24 cellular contexts compared by ENCODE assay signal in the genomic region with DNA sequence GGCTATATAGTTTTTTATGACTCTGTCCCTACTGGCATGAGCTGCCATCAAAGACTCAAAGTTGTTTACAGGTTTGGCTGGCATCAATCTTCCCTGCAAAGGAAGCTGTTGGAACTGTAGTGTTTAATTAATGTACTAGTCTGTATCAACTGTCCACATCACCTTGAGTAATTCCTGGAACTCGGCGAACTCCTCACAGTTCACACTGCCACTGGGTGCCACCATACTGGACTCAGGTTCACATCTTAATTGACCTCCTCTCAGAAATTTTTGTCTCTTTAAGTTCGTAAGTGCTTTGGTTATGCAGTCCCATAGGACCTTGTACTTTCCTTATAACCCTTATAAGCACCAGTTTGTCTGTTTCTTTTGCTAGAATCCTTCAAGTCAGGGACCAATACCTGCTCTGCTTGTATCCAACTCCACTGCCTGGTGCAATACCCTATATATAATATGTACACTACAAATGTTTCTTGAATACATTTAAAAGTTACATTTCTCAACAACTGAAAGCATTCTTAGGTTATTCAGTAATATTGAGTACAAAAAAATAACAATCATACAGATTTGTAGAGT. TPM values are rescaled to one million over a fixed set of nuclear protein-coding genes. Genes with fewer than 3 reads are reported as not detected.
DNase-seq lines count a peak whose midpoint lies in the region; ATAC-seq and TF ChIP-seq lines count a peak whose summit lies in the region.
"Had no signal": no experiment of that assay in that cellular context is flagged by ENCODE, and none has a peak within 500 bp of the region (broad histone marks: within the 10 kb centered on the region; RNA-seq: fewer than 3 reads in every experiment).

No MANE protein-coding gene starts in this region.

- H3K4ac ChIP-seq in H9 (ENCODE audit: low read depth, low read length), result no peak overlapping the region

- H3K79me2 ChIP-seq in H9 (ENCODE audit: insufficient read depth, low read length) (peaks cover 14% of the 10 kb centered on the region; the same call in 1 of the 2 replicates), SU-DHL-6 (ENCODE audit: insufficient read depth, low read length) (peaks cover 56% of the 10 kb centered on the region)

- H4K20me1 ChIP-seq in H9 (ENCODE audit: control insufficient read depth, insufficient read depth, insufficient read length) (no peaks in the 10 kb centered on the region), SU-DHL-6 (ENCODE audit: low read depth, low read length) (no peaks in the 10 kb centered on the region)

- H3K9ac ChIP-seq in H9 (ENCODE audit: extremely low read depth, insufficient read length, low read length), result no peak overlapping the region
- H3K9ac ChIP-seq in SU-DHL-6 (ENCODE audit: low read length), result no peak overlapping the region

- H3K27ac Mint-ChIP-seq in H9 (peak overlapping the region in 2 of 3 experiments; percentile 1 to 7; a peak in 3 of 7 replicates), progenitor cell of endocrine pancreas (peak overlapping the region; percentile 38), Caco-2 (ENCODE audit: unreplicated experiment) (no peak overlapping the region)
- H3K27ac Mint-ChIP-seq: activated naive CD8-positive, alpha-beta T cell treated with anti-CD3 and anti-CD28 coated beads, Interleukin-2, amount 10 ng/mL, durations not matched to agents 7 days and 5 days; CD4-positive, alpha-beta T cell; memory B cell; T-helper 2 cell treated with Interferon-gamma antibody and Interleukin-4, amounts not matched to agents 5 μg/mL and 100 μg/mL, for 36 hours had no signal

- no peak overlapping the region for H3K14ac ChIP-seq in H9 (ENCODE audit: insufficient read depth, low read length)

- H3K4me1 ChIP-seq in H9 (ENCODE audit: insufficient read depth, low read length) (peaks cover 2% of the 10 kb centered on the region), gastroesophageal sphincter (peaks cover 16 to 54% (median 23%) of the 10 kb centered on the region in 3 donors), Caco-2 (peaks cover 15% of the 10 kb centered on the region)

- H2BK15ac ChIP-seq in H9 (ENCODE audit: low read depth, low read length), result no peak overlapping the region

- H3K4me3 ChIP-seq in SU-DHL-6 (ENCODE audit: insufficient read depth, low read length, poor library complexity, severe bottlenecking), result no peak overlapping the region
- peak overlapping the region; percentile 7 to 76 for H3K4me3 ChIP-seq in gastroesophageal sphincter
- H3K4me3 ChIP-seq in Caco-2 (ENCODE audit: low read depth, low read length), result no peak overlapping the region
- H3K4me3 ChIP-seq: ovary had no signal

- no peak for ATAC-seq in gastroesophageal sphincter
- ATAC-seq: sciatic nerve had no signal

- no peak overlapping the region for H2AK5ac ChIP-seq in H9 (ENCODE audit: insufficient read length, low read length)

- no peaks in the 10 kb centered on the region for H3K36me3 ChIP-seq in SU-DHL-6 (ENCODE audit: low read length)
- H3K36me3 ChIP-seq in gastroesophageal sphincter, result no peaks in the 10 kb centered on the region
- H3K36me3 ChIP-seq in Caco-2 (ENCODE audit: control insufficient read depth, insufficient read depth, low read length), result no peaks in the 10 kb centered on the region; the same call in 1 of the 2 replicates
- H3K36me3 ChIP-seq: ovary, Peyer's patch had no signal

- no peak overlapping the region for H4K5ac ChIP-seq in H9 (ENCODE audit: insufficient read length, low read depth, low read length)

- no peak overlapping the region for H3K23ac ChIP-seq in H9 (ENCODE audit: insufficient read length, low read depth, low read length)

- H2BK20ac ChIP-seq in H9 (ENCODE audit: low read depth, low read length, poor library complexity, severe bottlenecking), result no peak overlapping the region

- no peak overlapping the region for H2BK12ac ChIP-seq in H9 (ENCODE audit: insufficient read length, low read depth, low read length)

- no peak overlapping the region for H3K18ac ChIP-seq in H9 (ENCODE audit: insufficient read length, low read depth, low read length)

- no peak overlapping the region for H2BK120ac ChIP-seq in H9 (ENCODE audit: low read depth, low read length, poor library complexity, severe bottlenecking)

- H3K4me2 ChIP-seq in H9 (ENCODE audit: insufficient read depth, insufficient read length, low read length), result no peak overlapping the region
- H3K4me2 ChIP-seq in SU-DHL-6 (ENCODE audit: low read depth, low read length, poor library complexity, severe bottlenecking), result peak overlapping the region; percentile 87

- no peak overlapping the region for H4K91ac ChIP-seq in H9 (ENCODE audit: insufficient read length, low read depth, low read length)

- H2BK5ac ChIP-seq in H9 (ENCODE audit: insufficient read length, low read length), result no peak overlapping the region

- CTCF ChIA-PET in Caco-2 (lab: Charles Lee), result no interaction called here

- no peaks in the 10 kb centered on the region for H3K9me3 ChIP-seq in H9 (ENCODE audit: control insufficient read depth, low read depth, low read length)
- H3K9me3 ChIP-seq in SU-DHL-6 (ENCODE audit: insufficient read depth, low read length), result no peaks in the 10 kb centered on the region
- H3K9me3 ChIP-seq in gastroesophageal sphincter, result no peaks in the 10 kb centered on the region
- H3K9me3 ChIP-seq in Caco-2, result peaks cover 6% of the 10 kb centered on the region; the same call in 1 of the 2 replicates
- H3K9me3 ChIP-seq: ovary, Peyer's patch had no signal

- H3K4me3 Mint-ChIP-seq in H9 (no peak overlapping the region), progenitor cell of endocrine pancreas (ENCODE audit: low read depth) (no peak overlapping the region), Caco-2 (ENCODE audit: unreplicated experiment) (no peak overlapping the region)
- H3K4me3 Mint-ChIP-seq: activated naive CD8-positive, alpha-beta T cell treated with anti-CD3 and anti-CD28 coated beads, Interleukin-2, amount 10 ng/mL, durations not matched to agents 7 days and 5 days; memory B cell had no signal

- H3K27ac ChIP-seq in H9 (ENCODE audit: insufficient read length, low read depth, low read length) (no peak overlapping the region), SU-DHL-6 (ENCODE audit: low read depth, low read length) (no peak overlapping the region), gastroesophageal sphincter (peak overlapping the region; percentile 27 to 97 (median 48))
- H3K27ac ChIP-seq: ovary, WERI-Rb-1 had no signal

- BruUV-seq in Caco-2 (replicated peaks; lab: Mats Ljungman, UMichigan), result no TSS peak

- H3K4me1 Mint-ChIP-seq in H9, result peaks cover 40 to 46% of the 10 kb centered on the region in 2 experiments
- H3K4me1 Mint-ChIP-seq in progenitor cell of endocrine pancreas (ENCODE audit: low read depth), result peaks cover 44% of the 10 kb centered on the region
- H3K4me1 Mint-ChIP-seq in Caco-2 (ENCODE audit: low read depth, unreplicated experiment), result peaks cover 9% of the 10 kb centered on the region

- no peak for TF ChIP-seq EP300 in gastroesophageal sphincter (IDR thresholded peaks at IDR 0.05)

- intact Hi-C loops in Caco-2 (cut with micrococcal nuclease; ENCODE audit: unreplicated experiment), result no loop called here

- H3T11ph ChIP-seq in H9 (ENCODE audit: low read length), result no peak overlapping the region

- peaks cover 10% of the 10 kb centered on the region for H3K23me2 ChIP-seq in H9 (ENCODE audit: insufficient read length, low read depth, low read length, poor library complexity, severe bottlenecking)

- peaks cover 2% of the 10 kb centered on the region for H3K79me1 ChIP-seq in H9 (ENCODE audit: insufficient read depth, low read depth, low read length, poor library complexity, severe bottlenecking)

- peaks cover 4% of the 10 kb centered on the region; the same call in 1 of the 2 replicates for H3K27me3 ChIP-seq in H9 (ENCODE audit: insufficient read depth, low read length)
- H3K27me3 ChIP-seq in SU-DHL-6 (ENCODE audit: low read length), result no peaks in the 10 kb centered on the region
- H3K27me3 ChIP-seq in gastroesophageal sphincter, result no peaks in the 10 kb centered on the region
- no peaks in the 10 kb centered on the region for H3K27me3 ChIP-seq in Caco-2 (replicated peaks; ENCODE audit: control insufficient read depth, insufficient read depth, low read length)
- H3K27me3 ChIP-seq: ovary, Peyer's patch had no signal

- DNase-seq in H9, result no peak
- no peak for DNase-seq in progenitor cell of endocrine pancreas (ENCODE audit: low spot score, unreplicated experiment)
- DNase-seq in Caco-2, result no peak
- no peak for DNase-seq in SKM-1 (lab: John Stamatoyannopoulos, UW; ENCODE audit: unreplicated experiment)
- DNase-seq in HCEC 1CT, result no peak
- DNase-seq in NCI-H1436 treated with DMSO at 0.1 percent for 48 hours (lab: John Stamatoyannopoulos, UW), result no peak
- DNase-seq: activated CD4-positive, alpha-beta T cell treated with anti-CD3 and anti-CD28 coated beads, Interleukin-2, amount 50 U/mL, for 4 hours; activated CD8-positive, alpha-beta memory T cell treated with anti-CD3 and anti-CD28 coated beads, Interleukin-2, amount 50 U/mL, for 48 hours; activated naive CD8-positive, alpha-beta T cell treated with anti-CD3 and anti-CD28 coated beads, Interleukin-2, amount 10 ng/mL, durations not matched to agents 7 days and 5 days; CD4-positive, alpha-beta T cell; DMS 273 treated with DMSO at 0.1 percent for 48 hours; naive B cell; NCI-H1092 treated with DMSO at 0.1 percent for 48 hours; NCI-H2029 treated with DMSO at 0.1 percent for 48 hours; NCI-H446 treated with DMSO at 0.1 percent for 48 hours; ovary; Peyer's patch; WERI-Rb-1 had no signal

- H3F3A ChIP-seq in SU-DHL-6 (ENCODE audit: insufficient read depth), result peaks cover 4% of the 10 kb centered on the region

- TF ChIP-seq POLR2A in gastroesophageal sphincter (IDR thresholded peaks at IDR 0.05), result no peak

- no peaks in the 10 kb centered on the region for H3K9me2 ChIP-seq in SU-DHL-6 (replicated peaks; ENCODE audit: insufficient read depth, low read length)

- H3K36me3 Mint-ChIP-seq in H9 (ENCODE audit: insufficient read depth in 1 of 3, low read depth in 3 of 3) (peaks cover 5 to 8% (median 6%) of the 10 kb centered on the region in 3 experiments; a peak in 6 of 7 replicates), progenitor cell of endocrine pancreas (ENCODE audit: insufficient read depth) (peaks cover 6% of the 10 kb centered on the region), Caco-2 (ENCODE audit: insufficient read depth, unreplicated experiment) (peaks cover 32% of the 10 kb centered on the region)
- H3K36me3 Mint-ChIP-seq: naive B cell had no signal

- H3K27me3 Mint-ChIP-seq in H9 (ENCODE audit: low read depth) (peaks cover 12% of the 10 kb centered on the region), progenitor cell of endocrine pancreas (no peaks in the 10 kb centered on the region), Caco-2 (ENCODE audit: insufficient read depth, unreplicated experiment) (no peaks in the 10 kb centered on the region)

- H3K9me3 Mint-ChIP-seq in H9, result no peaks in the 10 kb centered on the region
- H3K9me3 Mint-ChIP-seq in progenitor cell of endocrine pancreas (ENCODE audit: low read depth), result no peaks in the 10 kb centered on the region
- H3K9me3 Mint-ChIP-seq in Caco-2 (ENCODE audit: unreplicated experiment), result no peaks in the 10 kb centered on the region
- H3K9me3 Mint-ChIP-seq: CD4-positive, alpha-beta T cell; memory B cell; naive B cell; T-helper 2 cell treated with Interferon-gamma antibody and Interleukin-4, amounts not matched to agents 5 μg/mL and 100 μg/mL, for 36 hours had no signal

- POLR2A ChIA-PET in Caco-2 (lab: Charles Lee), result interaction anchor here (0.6 kb wide), 2 partner anchors 28 to 247 kb away, joined by 3 read pairs; a partner anchor contains a TSS

- no CpG with 5 or more reads among the region's 3 CpGs for WGBS in H9 (ENCODE audit: extremely low coverage, insufficient read length, low lambda C conversion rate)
- 59 to 70% methylated on average over 2 to 3 of the region's 3 CpGs for WGBS in gastroesophageal sphincter (ENCODE audit: low coverage in 1 of 2), 2 donors

- TF ChIP-seq CTCF in H9 (conservative IDR thresholded peaks at IDR 0.05) (no peak), SU-DHL-6 (IDR thresholded peaks at IDR 0.05; ENCODE audit: insufficient read depth, low read length, poor library complexity, severe bottlenecking) (no peak), gastroesophageal sphincter (IDR thresholded peaks at IDR 0.05) (no peak), progenitor cell of endocrine pancreas (IDR thresholded peaks at IDR 0.05; ENCODE audit: unreplicated experiment) (no peak), Caco-2 (IDR thresholded peaks at IDR 0.05; ENCODE audit: insufficient read depth in 1 of 2, low read depth in 1 of 2, low read length in 1 of 2, severe bottlenecking in 1 of 2, unreplicated experiment in 1 of 2) (no peak)

- no peak overlapping the region for H4K8ac ChIP-seq in H9 (replicated peaks; ENCODE audit: insufficient read length, low read depth, low read length)

- H2AFZ ChIP-seq in H9 (ENCODE audit: low read length) (no peak overlapping the region), SU-DHL-6 (ENCODE audit: low read depth, low read length, severe bottlenecking) (no peak overlapping the region)

- no peak overlapping the region for H3K56ac ChIP-seq in H9 (ENCODE audit: insufficient read length, low read depth, low read length)

RNA-seq across cellular contexts. Expression of a gene that starts 3.2 kb away (rescaled TPM):
- total RNA-seq in H9 (2021), result 77.6 and 84.2 TPM in 2 replicates
- 100 to 1,000 TPM; 173 to 657 (median 393) TPM for total RNA-seq in gastroesophageal sphincter
- total RNA-seq in progenitor cell of endocrine pancreas, result 90.6 and 92.3 TPM in 2 replicates
- total RNA-seq in Caco-2 (2022), result 108 and 112 TPM in 2 replicates

RNA-seq across cellular contexts. Expression of a gene that starts 8.1 kb away (rescaled TPM):
- total RNA-seq in H9 (2021) (0.13 TPM in 1 of 2 replicates, not detected in the other), gastroesophageal sphincter (1 to 10 TPM; 5.9 to 9.3 (median 7.4) TPM), progenitor cell of endocrine pancreas (0.60 and 0.78 TPM in 2 replicates), Caco-2 (2022) (3.5 and 4.1 TPM in 2 replicates)
- total RNA-seq: H4 had no signal

RNA-seq across cellular contexts. Expression of a gene that starts 28.1 kb away (rescaled TPM):
- total RNA-seq in H9 (2021) (not detected in 2 replicates), gastroesophageal sphincter (1 to 10 TPM; 2.8 to 7.4 (median 5.6) TPM), progenitor cell of endocrine pancreas (2.3 and 2.5 TPM in 2 replicates), Caco-2 (2022) (0.82 and 1.4 TPM in 2 replicates)
- total RNA-seq: H4 had no signal

Comparison
In these comparisons a context has a peak if more than half of its experiments do, and no peak if none do; other contexts are left out.
1. H3K27ac ChIP-seq: peak in gastroesophageal sphincter (4 of 4); none in H9 (single experiment) and SU-DHL-6 (single experiment).
2. H3K4me3 ChIP-seq: peak in gastroesophageal sphincter (2 of 2); none in SU-DHL-6 (single experiment) and Caco-2 (single experiment).